In genomic region chr4:128061566-128062536, GRCh38 we compare ENCODE assay signal across 1 cellular context.
TF ChIP-seq lines count a peak whose summit lies in the region.

No MANE protein-coding gene starts in this region.

TF ChIP-seq in K562, 482 proteins besides CTCF, POLR2A, EP300 and RAD21 (continued from another document and continues in another):
- TF ChIP-seq CUX1 (CRISPR knock-in tag; IDR thresholded peaks at IDR 0.05) (no peak), PCBP1 (IDR thresholded peaks at IDR 0.05; ENCODE audit: low read depth, low read length, poor library complexity, severe bottlenecking) (no peak), SRF (CRISPR knock-in tag; IDR thresholded peaks at IDR 0.05) (no peak), YY1 (IDR thresholded peaks at IDR 0.05; ENCODE audit: borderline replicate concordance in 1 of 3, control insufficient read depth in 1 of 3, extremely low read depth in 1 of 3, insufficient read depth in 3 of 3, insufficient read length in 1 of 3, insufficient replicate concordance in 2 of 3, low read depth in 1 of 3, low read length in 2 of 3) (no peak), ZNF175 (CRISPR knock-in tag; IDR thresholded peaks at IDR 0.05; ENCODE audit: low read depth) (no peak), PURB (CRISPR knock-in tag; IDR thresholded peaks at IDR 0.05; ENCODE audit: low read depth) (no peak), NFRKB (IDR thresholded peaks at IDR 0.05; ENCODE audit: low read depth) (no peak), SREBF1 (IDR thresholded peaks at IDR 0.05; ENCODE audit: borderline replicate concordance, low read depth, low read length) (no peak), SMC3 (conservative IDR thresholded peaks at IDR 0.05; ENCODE audit: insufficient read depth, low read depth, low read length) (no peak), HDAC6 (IDR thresholded peaks at IDR 0.05; ENCODE audit: low read depth, low read length) (no peak), RBM14 (IDR thresholded peaks at IDR 0.05; ENCODE audit: borderline replicate concordance, insufficient read depth, low read depth, low read length) (no peak), ZBTB43 (CRISPR knock-in tag; IDR thresholded peaks at IDR 0.05) (no peak), MAFK (IDR thresholded peaks at IDR 0.05; ENCODE audit: low read length) (no peak), IRF2 (CRISPR knock-in tag; IDR thresholded peaks at IDR 0.05) (no peak), MYBL2 (IDR thresholded peaks at IDR 0.05; ENCODE audit: low read depth) (no peak), MYBL2 (CRISPR knock-in tag; IDR thresholded peaks at IDR 0.05; ENCODE audit: borderline replicate concordance) (no peak), MCM5 (IDR thresholded peaks at IDR 0.05; ENCODE audit: low read depth) (no peak), BRD9 (IDR thresholded peaks at IDR 0.05; ENCODE audit: low read depth, partially characterized antibody) (no peak), HDGF (IDR thresholded peaks at IDR 0.05) (no peak), ZNF197 (CRISPR knock-in tag; IDR thresholded peaks at IDR 0.05; ENCODE audit: low read depth) (no peak), RBM39 (optimal IDR thresholded peaks at IDR 0.05; ENCODE audit: low read depth, low read length) (no peak), UBTF (IDR thresholded peaks at IDR 0.05; ENCODE audit: borderline replicate concordance in 1 of 2, low read depth in 2 of 2, low read length in 2 of 2) (peak; percentile 60 to 61; a peak in 3 of 4 replicates), XRCC4 (IDR thresholded peaks at IDR 0.05; ENCODE audit: extremely low read depth, insufficient read depth, insufficient read length) (no peak), ZNF212 (CRISPR knock-in tag; IDR thresholded peaks at IDR 0.05) (no peak), ATF6 (CRISPR knock-in tag; IDR thresholded peaks at IDR 0.05) (no peak), FOS (IDR thresholded peaks at IDR 0.05; ENCODE audit: extremely low read depth, insufficient read length) (no peak), RBM15 (IDR thresholded peaks at IDR 0.05; ENCODE audit: insufficient read depth, low read length) (no peak), ZNF589 (CRISPR knock-in tag; IDR thresholded peaks at IDR 0.05; ENCODE audit: low read depth) (no peak), NKRF (IDR thresholded peaks at IDR 0.05; ENCODE audit: borderline replicate concordance) (peak; percentile 20; the same call in 1 of the 2 replicates), NFATC3 (IDR thresholded peaks at IDR 0.05) (no peak), IFI16 (CRISPR knock-in tag; IDR thresholded peaks at IDR 0.05) (no peak), CBX1 (IDR thresholded peaks at IDR 0.05; ENCODE audit: low read depth) (no peak), GTF2E2 (tag; IDR thresholded peaks at IDR 0.05) (no peak), ZBTB5 (IDR thresholded peaks at IDR 0.05) (no peak), CCNT2 (IDR thresholded peaks at IDR 0.05; ENCODE audit: borderline replicate concordance, extremely low read depth, insufficient read length, low read depth, low read length) (peak; percentile 50), CHD4 (IDR thresholded peaks at IDR 0.05; ENCODE audit: insufficient read depth, insufficient replicate concordance, low read depth, low read length, poor library complexity, severe bottlenecking) (no peak), SAFB (IDR thresholded peaks at IDR 0.05; ENCODE audit: borderline replicate concordance, low read depth, low read length) (no peak), RUNX1 (IDR thresholded peaks at IDR 0.05; ENCODE audit: low read depth) (no peak), HDAC1 (IDR thresholded peaks at IDR 0.05) (peak in 1 of 2 experiments; percentile 41; a peak in 1 of 4 replicates), CGGBP1 (CRISPR knock-in tag; IDR thresholded peaks at IDR 0.05) (no peak), KAT7 (CRISPR knock-in tag; IDR thresholded peaks at IDR 0.05; ENCODE audit: borderline replicate concordance) (0 out of 2 replicates have a peak, but pooled peaks have one; percentile 30), NCOR1 (IDR thresholded peaks at IDR 0.05) (no peak), MEIS2 (IDR thresholded peaks at IDR 0.05; ENCODE audit: partially characterized antibody) (peak; percentile 16), CBX5 (IDR thresholded peaks at IDR 0.05; ENCODE audit: borderline replicate concordance, low read depth) (no peak), ARID3B (CRISPR knock-in tag; IDR thresholded peaks at IDR 0.05; ENCODE audit: borderline replicate concordance) (no peak), ZNF707 (CRISPR knock-in tag; conservative IDR thresholded peaks at IDR 0.05) (no peak), ASH1L (IDR thresholded peaks at IDR 0.05; ENCODE audit: borderline replicate concordance, low read depth, partially characterized antibody) (no peak), NR0B1 (IDR thresholded peaks at IDR 0.05; ENCODE audit: partially characterized antibody) (no peak)
